21 cellular contexts compared by ENCODE assay signal in genomic region chr20:36319356-36320260, GRCh38.
"Had no signal": no experiment of that assay in that cellular context is flagged by ENCODE, and none has a peak within 500 bp of the region (broad histone marks: within the 10 kb centered on the region; RNA-seq: fewer than 3 reads in every experiment).

No MANE protein-coding gene starts in this region.

- H3K4me1 ChIP-seq: adrenal gland, left lung, upper lobe of right lung had no signal

- H3K9me3 ChIP-seq: adrenal gland, left lung, upper lobe of right lung had no signal

- ATAC-seq: activated T-cell treated with anti-CD3 and anti-CD28 coated beads, Interleukin-2, amount 50 U/mL, for 72 hours; left lung; upper lobe of right lung had no signal

- DNase-seq: activated CD4-positive, alpha-beta T cell treated with anti-CD3 and anti-CD28 coated beads for 1 hour; activated CD8-positive, alpha-beta memory T cell treated with anti-CD3 and anti-CD28 coated beads for 24 hours; activated gamma-delta T cell; activated T-cell treated with anti-CD3 and anti-CD28 coated beads, Interleukin-2, amount 50 U/mL, for 72 hours; adrenal gland; foreskin fibroblast; hippocampal formation; left lung; mammary epithelial cell; nephron progenitor cell; occipital lobe; stimulated activated CD4-positive, alpha-beta T cell treated with anti-CD3 and anti-CD28 coated beads, Interleukin-15, amount 100 ng/mL, for 24 hours; stimulated activated CD4-positive, alpha-beta T cell treated with anti-CD3 and anti-CD28 coated beads, Interleukin-2, amount 100 ng/mL, for 48 hours; SW 1271; T-helper 2 cell; upper lobe of right lung; WERI-Rb-1 had no signal

- H3K4me3 ChIP-seq: adrenal gland, left lung, skin epidermis, thoracic aorta, upper lobe of right lung had no signal

- H3K27me3 ChIP-seq: adrenal gland, upper lobe of right lung had no signal

- FAIRE-seq: keratinocyte had no signal

- H3K36me3 ChIP-seq: adrenal gland, left lung, thoracic aorta, upper lobe of right lung, WERI-Rb-1 had no signal

- H3K27ac ChIP-seq: adrenal gland, epithelial cell of prostate, left lung, skin epidermis, thoracic aorta, upper lobe of right lung, WERI-Rb-1 had no signal
